ENCODE assay signal across 4 cellular contexts in genomic region chr5:113397986-113398385, GRCh38. TPM values are rescaled to one million over a fixed set of nuclear protein-coding genes. Genes with fewer than 3 reads are reported as not detected.
"Had no signal": no experiment of that assay in that cellular context is flagged by ENCODE, and none has a peak within 500 bp of the region (broad histone marks: within the 10 kb centered on the region; RNA-seq: fewer than 3 reads in every experiment).

No MANE protein-coding gene starts in this region.

RNA-seq across cellular contexts. Expression of gene TSSK1B, which starts 36.8 kb away (rescaled TPM):
- total RNA-seq: HepG2, HT-29, HT1080, K562 had no signal
